10 cellular contexts compared by ENCODE assay signal in genomic region chr14:103713304-103714062, GRCh38. TPM values are rescaled to one million over a fixed set of nuclear protein-coding genes. Genes with fewer than 3 reads are reported as not detected.
A peak's percentile ranks its signal among the peaks of the same experiment; 100 is the strongest.
DNase-seq lines count a peak whose midpoint lies in the region; ATAC-seq and TF ChIP-seq lines count a peak whose summit lies in the region.
"Had no signal": no experiment of that assay in that cellular context is flagged by ENCODE, and none has a peak within 500 bp of the region (broad histone marks: within the 10 kb centered on the region; RNA-seq: fewer than 3 reads in every experiment).

No MANE protein-coding gene starts in this region.

- no peak for DNase-seq in activated CD4-positive, alpha-beta T cell treated with anti-CD3 and anti-CD28 coated beads for 36 hours
- DNase-seq in activated CD4-positive, alpha-beta T cell treated with anti-CD3 and anti-CD28 coated beads, Interleukin-2, amount 50 U/mL, for 48 hours, result no peak
- DNase-seq in central memory CD8-positive, alpha-beta T cell (ENCODE audit: low spot score in 2 of 2), result no peak
- DNase-seq in osteocyte (ENCODE audit: extremely low spot score, unreplicated experiment) (no peak), caudate nucleus (lab: John Stamatoyannopoulos, UW) (no peak), NOMO-1 treated with DMSO at 0.1 percent for 48 hours (lab: John Stamatoyannopoulos, UW; ENCODE audit: unreplicated experiment) (no peak)
- DNase-seq: ACHN, NCI-H2081 had no signal

- no peak overlapping the region for H3K9ac ChIP-seq in OCI-LY3 (ENCODE audit: low read length)

- peaks cover 11% of the 10 kb centered on the region for H4K20me1 ChIP-seq in OCI-LY3 (ENCODE audit: insufficient read depth, low read length)

- peak overlapping the region; percentile 60 for H3K27ac Mint-ChIP-seq in activated CD4-positive, alpha-beta T cell treated with anti-CD3 and anti-CD28 coated beads for 36 hours
- H3K27ac Mint-ChIP-seq in central memory CD8-positive, alpha-beta T cell (ENCODE audit: low read depth), result peak overlapping the region; percentile 78
- peak overlapping the region; percentile 68 for H3K27ac Mint-ChIP-seq in osteocyte (ENCODE audit: unreplicated experiment)

- peaks cover 33% of the 10 kb centered on the region for H3K36me3 Mint-ChIP-seq in activated CD4-positive, alpha-beta T cell treated with anti-CD3 and anti-CD28 coated beads for 36 hours (ENCODE audit: low read depth)
- H3K36me3 Mint-ChIP-seq in central memory CD8-positive, alpha-beta T cell (ENCODE audit: insufficient read depth), result peaks cover 14% of the 10 kb centered on the region
- no peaks in the 10 kb centered on the region for H3K36me3 Mint-ChIP-seq in osteocyte (ENCODE audit: unreplicated experiment)

- no peak overlapping the region for H2AFZ ChIP-seq in OCI-LY3 (ENCODE audit: low read depth, low read length)

- POLR2A ChIA-PET in activated CD4-positive, alpha-beta T cell treated with anti-CD3 and anti-CD28 coated beads for 36 hours (lab: Charles Lee), result interaction anchor here (0.9 kb wide), 1 partner anchor 8 kb away, joined by 3 read pairs; no protein-coding TSS in a partner anchor

- no peaks in the 10 kb centered on the region for H3K9me3 ChIP-seq in OCI-LY3 (ENCODE audit: insufficient read depth, low read length)

- peaks cover 33% of the 10 kb centered on the region for H3K4me1 Mint-ChIP-seq in activated CD4-positive, alpha-beta T cell treated with anti-CD3 and anti-CD28 coated beads for 36 hours
- peaks cover 37% of the 10 kb centered on the region for H3K4me1 Mint-ChIP-seq in central memory CD8-positive, alpha-beta T cell
- H3K4me1 Mint-ChIP-seq in osteocyte (ENCODE audit: unreplicated experiment), result peaks cover 40% of the 10 kb centered on the region

- intact Hi-C loops in activated CD4-positive, alpha-beta T cell treated with anti-CD3 and anti-CD28 coated beads for 36 hours (cut with DNase I, micrococcal nuclease), result loop anchor here (2.0 to 10.0 kb wide), 3 partner anchors 85 to 1119 kb away; partner anchors contain the start of genes KLC1 (in 1 of the 2), MARK3 (in 1 of the 2) and RCOR1 (in 1 of the 2)

- H3K4me3 Mint-ChIP-seq in activated CD4-positive, alpha-beta T cell treated with anti-CD3 and anti-CD28 coated beads for 36 hours, result peak overlapping the region; percentile 81
- peak overlapping the region; percentile 93 for H3K4me3 Mint-ChIP-seq in central memory CD8-positive, alpha-beta T cell
- H3K4me3 Mint-ChIP-seq in osteocyte (ENCODE audit: unreplicated experiment), result peak overlapping the region; percentile 76

- peak overlapping the region; percentile 78; the same call in 1 of the 2 replicates for H3K4me3 ChIP-seq in OCI-LY3 (ENCODE audit: low read length)

- peaks cover 24% of the 10 kb centered on the region for H3K36me3 ChIP-seq in OCI-LY3 (replicated peaks; ENCODE audit: low read depth, low read length)

- H3K27me3 Mint-ChIP-seq in activated CD4-positive, alpha-beta T cell treated with anti-CD3 and anti-CD28 coated beads for 36 hours, result no peaks in the 10 kb centered on the region
- H3K27me3 Mint-ChIP-seq in central memory CD8-positive, alpha-beta T cell, result no peaks in the 10 kb centered on the region
- H3K27me3 Mint-ChIP-seq in osteocyte (ENCODE audit: unreplicated experiment), result no peaks in the 10 kb centered on the region

- CTCF ChIA-PET in activated CD4-positive, alpha-beta T cell treated with anti-CD3 and anti-CD28 coated beads for 36 hours (lab: Charles Lee), result no interaction called here

- H3K4me2 ChIP-seq in OCI-LY3 (ENCODE audit: low read length), result peak overlapping the region; percentile 91

- peaks cover 15% of the 10 kb centered on the region for H3K4me1 ChIP-seq in OCI-LY3 (ENCODE audit: low read length)

- no peaks in the 10 kb centered on the region for H3K27me3 ChIP-seq in OCI-LY3 (ENCODE audit: low read depth, low read length)

- no peaks in the 10 kb centered on the region for H3K9me3 Mint-ChIP-seq in activated CD4-positive, alpha-beta T cell treated with anti-CD3 and anti-CD28 coated beads for 36 hours (ENCODE audit: low read depth)
- H3K9me3 Mint-ChIP-seq in central memory CD8-positive, alpha-beta T cell, result no peaks in the 10 kb centered on the region
- H3K9me3 Mint-ChIP-seq in osteocyte (ENCODE audit: unreplicated experiment), result no peaks in the 10 kb centered on the region

- H3K27ac ChIP-seq in OCI-LY3 (ENCODE audit: low read length) (no peak overlapping the region), caudate nucleus (ENCODE audit: low read depth, low read length) (no peak overlapping the region)

- ATAC-seq in activated CD4-positive, alpha-beta T cell treated with anti-CD3 and anti-CD28 coated beads for 36 hours, result no peak
- ATAC-seq in central memory CD8-positive, alpha-beta T cell (replicated peaks; ENCODE audit: extremely low read depth, poor library complexity, severe bottlenecking), result no peak
- no peak for ATAC-seq in GM18861 (IDR thresholded peaks at IDR 0.05; ENCODE audit: unreplicated experiment)

- peaks cover 52% of the 10 kb centered on the region for H3K79me2 ChIP-seq in OCI-LY3 (ENCODE audit: low read length)

- TF ChIP-seq CTCF in OCI-LY3 (IDR thresholded peaks at IDR 0.05; ENCODE audit: low read depth, low read length), result no peak
- no peak for TF ChIP-seq CTCF in osteocyte (IDR thresholded peaks at IDR 0.05)

RNA-seq across cellular contexts. Expression of gene XRCC3, which starts 1.8 kb away (rescaled TPM):
- total RNA-seq in activated CD4-positive, alpha-beta T cell treated with anti-CD3 and anti-CD28 coated beads for 36 hours, result 10 to 100 TPM; 43.7 to 46.9 TPM
- total RNA-seq in osteocyte, result 7.5 and 7.9 TPM in 2 replicates

RNA-seq across cellular contexts. Expression of gene ZFYVE21, which starts 2.1 kb away (rescaled TPM):
- 10 to 100 TPM; 10.1 to 12.7 TPM for total RNA-seq in activated CD4-positive, alpha-beta T cell treated with anti-CD3 and anti-CD28 coated beads for 36 hours
- 48.9 and 52.9 TPM in 2 replicates for total RNA-seq in osteocyte
